In the genomic region with DNA sequence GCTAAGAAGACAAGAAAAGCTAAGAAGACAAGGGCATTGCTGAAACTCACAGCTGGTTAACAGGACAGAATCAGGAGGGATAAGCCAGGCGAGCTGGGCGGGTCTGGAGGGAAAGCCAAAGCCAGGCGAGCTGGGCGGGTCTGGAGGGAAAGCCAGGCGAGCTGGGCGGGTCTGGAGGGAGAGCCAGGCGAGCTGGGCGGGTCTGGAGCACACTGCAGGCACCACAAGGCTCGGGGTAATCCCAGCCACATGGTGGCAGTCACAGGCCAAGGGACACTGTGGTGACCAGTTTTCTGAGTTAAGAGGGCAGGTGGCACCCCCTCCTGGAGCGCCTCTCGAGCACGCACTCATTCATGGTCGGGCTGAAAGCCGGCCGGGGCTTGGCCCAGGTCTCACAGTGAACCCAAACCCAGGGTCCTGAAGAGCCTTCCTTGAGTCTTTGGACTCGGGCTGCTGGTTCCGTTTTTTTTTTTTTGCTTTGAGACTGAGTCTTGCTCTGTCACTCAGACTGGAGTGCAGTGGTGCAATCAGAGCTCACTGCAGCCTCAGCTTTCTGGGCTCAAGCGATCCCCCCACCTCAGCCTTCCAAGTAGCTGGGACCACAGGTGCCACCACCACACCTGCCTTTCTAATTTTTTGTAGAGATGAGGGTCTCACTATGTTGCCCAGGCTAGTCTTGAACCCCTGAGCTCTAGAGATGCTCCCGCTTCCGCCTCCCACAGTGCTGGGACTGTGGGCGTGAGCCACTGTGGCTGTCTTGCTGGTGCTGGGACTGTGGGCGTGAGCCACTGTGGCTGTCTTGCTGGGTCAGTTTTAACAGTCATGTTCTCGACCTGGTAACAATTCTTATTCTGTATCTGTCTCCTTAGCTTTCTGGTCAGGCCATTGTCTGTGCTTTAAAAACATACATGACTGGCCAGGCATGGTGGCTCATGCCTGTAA, we compare ENCODE assay signal across 8 cellular contexts. TPM values are rescaled to one million over a fixed set of nuclear protein-coding genes. Genes with fewer than 3 reads are reported as not detected.
DNase-seq lines count a peak whose midpoint lies in the region; ATAC-seq and TF ChIP-seq lines count a peak whose summit lies in the region.

No MANE protein-coding gene starts in this region.

- H3K9ac ChIP-seq in IMR-90 (ENCODE audit: low read depth, low read length) = no peak overlapping the region

- H3K4ac ChIP-seq in IMR-90 (ENCODE audit: low read depth, low read length) = no peak overlapping the region

- no peaks in the 10 kb centered on the region for H3K9me1 ChIP-seq in IMR-90 (ENCODE audit: insufficient read depth, low read length)

- H2AK5ac ChIP-seq in IMR-90 (ENCODE audit: low read depth, low read length) = no peak overlapping the region

- H3K4me2 ChIP-seq in IMR-90 (ENCODE audit: low read depth, low read length) = no peak overlapping the region

- CTCF ChIA-PET in IMR-90 (lab: Yijun Ruan, JAX) = no interaction called here

- dilution Hi-C loops in IMR-90 (cut with HindIII; ENCODE audit: low sequenced_read_pairs, unreplicated experiment) = no loop called here

- WGBS in IMR-90 (ENCODE audit: extremely low coverage in 2 of 2, insufficient read length in 1 of 2), 2 experiments = 72% methylated on average over 15 of the region's 23 CpGs; no CpG with 5 or more reads in 1 of the 2 experiments

- no peak overlapping the region for H2BK120ac ChIP-seq in IMR-90 (ENCODE audit: low read depth, low read length)

- no peak overlapping the region for H3K56ac ChIP-seq in IMR-90 (ENCODE audit: extremely low read depth, insufficient read depth, low read length)

- H4K91ac ChIP-seq in IMR-90 (ENCODE audit: insufficient read depth, low read depth, low read length) = no peak overlapping the region

- H2BK5ac ChIP-seq in IMR-90 (ENCODE audit: low read depth, low read length, poor library complexity, severe bottlenecking) = no peak overlapping the region

- peaks cover 8% of the 10 kb centered on the region; the same call in 1 of the 2 replicates for H3K4me1 ChIP-seq in IMR-90 (ENCODE audit: control insufficient read depth, insufficient read depth, low read length)

- no peak overlapping the region for H2AK9ac ChIP-seq in IMR-90 (replicated peaks; ENCODE audit: low read depth, low read length, poor library complexity)

- no peak overlapping the region for H3K18ac ChIP-seq in IMR-90 (ENCODE audit: low read depth, low read length)

- no peak overlapping the region for H2BK20ac ChIP-seq in IMR-90 (ENCODE audit: low read depth, low read length)

- H2BK15ac ChIP-seq in IMR-90 (ENCODE audit: low read depth, low read length) = no peak overlapping the region

- H3K4me3 ChIP-seq in IMR-90 (ENCODE audit: insufficient read depth, low read depth, low read length) = no peak overlapping the region

- TF ChIP-seq POLR2A in IMR-90 (IDR thresholded peaks at IDR 0.05; ENCODE audit: low read depth, low read length) = no peak
- TF ChIP-seq POLR2A in erythroblast (IDR thresholded peaks at IDR 0.05; ENCODE audit: low read length) = no peak

- peaks cover 18% of the 10 kb centered on the region for H4K20me1 ChIP-seq in IMR-90 (ENCODE audit: insufficient read depth, low read length)

- in situ Hi-C loops in IMR-90 (cut with MboI; ENCODE audit: low sequenced_read_pairs) = no loop called here

- H3K9me3 ChIP-seq in IMR-90 (ENCODE audit: control insufficient read depth, insufficient read depth, low read length) = no peaks in the 10 kb centered on the region

- intact Hi-C loops in IMR-90 (cut with micrococcal nuclease) = loop anchor here (5.0 kb wide), 1 partner anchor 51 kb away; no protein-coding TSS in a partner anchor

- no peak overlapping the region for H4K8ac ChIP-seq in IMR-90 (ENCODE audit: low read depth in 2 of 2, low read length in 2 of 2)

- POLR2A ChIA-PET in IMR-90 (lab: Charles Lee; ENCODE audit: unreplicated experiment) = no interaction called here

- no peak overlapping the region for H3K27ac ChIP-seq in IMR-90 (ENCODE audit: insufficient read depth, low read length)

- no peaks in the 10 kb centered on the region for H3K27me3 ChIP-seq in IMR-90 (ENCODE audit: control insufficient read depth, insufficient read depth, low read length)

- H2AFZ ChIP-seq in IMR-90 (replicated peaks; ENCODE audit: low read length, poor library complexity) = no peak overlapping the region

- peaks cover 80% of the 10 kb centered on the region for H3K36me3 ChIP-seq in IMR-90 (ENCODE audit: control insufficient read depth, insufficient read depth, low read length)

- no peak overlapping the region for H4K5ac ChIP-seq in IMR-90 (ENCODE audit: low read depth, low read length)

- TF ChIP-seq CTCF in IMR-90 (conservative IDR thresholded peaks at IDR 0.05; ENCODE audit: low read depth, low read length) = peak; percentile 21; the same call in 1 of the 2 replicates

- no peak overlapping the region for H3K23ac ChIP-seq in IMR-90 (ENCODE audit: low read depth, low read length)

- peaks cover 7 to 30% of the 10 kb centered on the region in 2 experiments for H3K79me1 ChIP-seq in IMR-90 (ENCODE audit: low read depth in 1 of 2, low read length in 2 of 2)

- no TSS peak for BruUV-seq in IMR-90 (replicated peaks; lab: Mats Ljungman, UMichigan)

- H3K14ac ChIP-seq in IMR-90 (replicated peaks; ENCODE audit: low read depth, low read length) = no peak overlapping the region

- peak; percentile 9 for ATAC-seq in IMR-90 (ENCODE audit: low read depth)
- no peak for ATAC-seq in HG02870 (IDR thresholded peaks at IDR 0.05; ENCODE audit: unreplicated experiment)
- ATAC-seq in GM18861 (IDR thresholded peaks at IDR 0.05; ENCODE audit: unreplicated experiment) = no peak

- DNase-seq in DMS79 treated with DMSO at 0.1 percent for 48 hours (lab: John Stamatoyannopoulos, UW) (peak; percentile 91), IMR-90 (peak; percentile 28), SW480 (ENCODE audit: low spot score) (peak; percentile 85), erythroblast (lab: John Stamatoyannopoulos, UW) (peak; percentile 78 to 82), mucosa of gallbladder (ENCODE audit: low spot score) (peak; percentile 81), NCI-H1048 (lab: John Stamatoyannopoulos, UW) (no peak)

- peak; percentile 35; the same call in 1 of the 2 replicates for TF ChIP-seq RAD21 in IMR-90 (IDR thresholded peaks at IDR 0.05; ENCODE audit: low read length)

TF ChIP-seq in IMR-90, 13 proteins besides CTCF, POLR2A, EP300 and RAD21:
- TF ChIP-seq RFX5 (IDR thresholded peaks at IDR 0.05; ENCODE audit: low read depth, low read length) = no peak
- TF ChIP-seq BHLHE40 (IDR thresholded peaks at IDR 0.05; ENCODE audit: low read depth, low read length) = no peak
- TF ChIP-seq NFE2L2 (IDR thresholded peaks at IDR 0.05; ENCODE audit: low read depth, low read length) = no peak
- TF ChIP-seq FOS (IDR thresholded peaks at IDR 0.05; ENCODE audit: low read depth, low read length) = no peak
- 0 out of 2 replicates have a peak, but pooled peaks have one; percentile 4 for TF ChIP-seq SMC3 (IDR thresholded peaks at IDR 0.05; ENCODE audit: low read depth, low read length)
- TF ChIP-seq MAZ (IDR thresholded peaks at IDR 0.05; ENCODE audit: borderline replicate concordance, low read depth, low read length) = no peak
- no peak for TF ChIP-seq CHD1 (IDR thresholded peaks at IDR 0.05; ENCODE audit: low read depth, low read length)
- no peak for TF ChIP-seq MXI1 (IDR thresholded peaks at IDR 0.05; ENCODE audit: borderline replicate concordance, low read depth, low read length)

RNA-seq across cellular contexts. Expression of gene HSP90AA1, which starts 40.2 kb away (rescaled TPM):
- total RNA-seq in IMR-90 (2012; rRNA removed) (578 and 1,483 TPM in 2 replicates), mucosa of gallbladder (818 TPM)
- polyA plus RNA-seq in IMR-90 (2012; rRNA removed) = 485 and 535 TPM in 2 replicates
- polyA plus RNA-seq in IMR-90 (2012; cell fraction: cytosol; rRNA removed) = 72.4 and 152 TPM in 2 replicates
- 46.8 and 204 TPM in 2 replicates for polyA plus RNA-seq in IMR-90 (2012; cell fraction: nucleus; rRNA removed; ENCODE audit: low replicate concordance)
